Comparison of ENCODE assay signal across 1 cellular context in the genomic region with DNA sequence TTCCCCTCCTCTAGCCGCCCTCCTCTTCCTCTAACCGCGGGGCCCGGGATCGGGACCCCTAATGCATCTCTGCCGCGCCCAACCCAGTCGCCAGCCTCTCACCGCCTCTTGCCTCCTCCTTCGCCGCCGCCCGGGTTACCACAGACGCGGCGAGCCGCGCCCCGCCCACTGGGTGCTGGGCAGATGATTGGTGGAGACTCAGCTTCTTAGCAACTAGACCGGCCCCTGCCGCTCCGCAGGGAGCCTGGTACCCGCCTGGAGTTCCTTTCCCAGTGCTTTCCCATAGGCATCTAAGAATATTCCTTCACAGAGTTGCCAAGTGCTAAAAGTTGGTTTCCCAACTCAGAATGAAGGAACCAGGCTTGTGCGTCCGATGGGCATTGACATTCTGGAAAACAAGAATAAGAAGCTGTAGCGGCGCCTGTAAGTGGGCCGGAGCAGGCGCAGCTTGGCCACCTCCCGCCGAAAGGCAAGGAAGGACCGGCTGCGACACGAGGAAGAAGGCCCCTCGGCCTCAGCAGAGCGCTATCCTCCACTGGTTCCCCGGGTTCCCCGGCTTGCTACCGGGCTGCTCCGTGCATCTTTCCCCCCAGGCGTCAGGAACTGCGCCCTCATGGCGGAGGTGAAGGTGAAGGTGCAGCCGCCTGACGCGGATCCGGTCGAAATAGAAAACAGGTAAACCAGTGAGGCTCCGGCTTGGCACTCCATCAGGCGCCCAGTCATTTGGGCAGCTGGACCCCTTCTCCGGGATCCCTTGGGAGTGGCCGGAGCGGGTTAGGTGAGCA.
A peak's percentile ranks its signal among the peaks of the same experiment; 100 is the strongest.
TF ChIP-seq lines count a peak whose summit lies in the region.

A gene (minus strand): TSS at position 137 of the 785 bp plus-strand sequence. CDS start 1,672 bp downstream, outside the sequence.
A gene with protein sequence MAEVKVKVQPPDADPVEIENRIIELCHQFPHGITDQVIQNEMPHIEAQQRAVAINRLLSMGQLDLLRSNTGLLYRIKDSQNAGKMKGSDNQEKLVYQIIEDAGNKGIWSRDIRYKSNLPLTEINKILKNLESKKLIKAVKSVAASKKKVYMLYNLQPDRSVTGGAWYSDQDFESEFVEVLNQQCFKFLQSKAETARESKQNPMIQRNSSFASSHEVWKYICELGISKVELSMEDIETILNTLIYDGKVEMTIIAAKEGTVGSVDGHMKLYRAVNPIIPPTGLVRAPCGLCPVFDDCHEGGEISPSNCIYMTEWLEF (plus strand): TSS at position 497 of the 785 bp plus-strand sequence. CDS start 117 bp downstream, at position 614.

TF ChIP-seq in K562, 482 proteins besides CTCF, POLR2A, EP300 and RAD21 (continued from another document and continues in another):
- TF ChIP-seq, protein P1, sequence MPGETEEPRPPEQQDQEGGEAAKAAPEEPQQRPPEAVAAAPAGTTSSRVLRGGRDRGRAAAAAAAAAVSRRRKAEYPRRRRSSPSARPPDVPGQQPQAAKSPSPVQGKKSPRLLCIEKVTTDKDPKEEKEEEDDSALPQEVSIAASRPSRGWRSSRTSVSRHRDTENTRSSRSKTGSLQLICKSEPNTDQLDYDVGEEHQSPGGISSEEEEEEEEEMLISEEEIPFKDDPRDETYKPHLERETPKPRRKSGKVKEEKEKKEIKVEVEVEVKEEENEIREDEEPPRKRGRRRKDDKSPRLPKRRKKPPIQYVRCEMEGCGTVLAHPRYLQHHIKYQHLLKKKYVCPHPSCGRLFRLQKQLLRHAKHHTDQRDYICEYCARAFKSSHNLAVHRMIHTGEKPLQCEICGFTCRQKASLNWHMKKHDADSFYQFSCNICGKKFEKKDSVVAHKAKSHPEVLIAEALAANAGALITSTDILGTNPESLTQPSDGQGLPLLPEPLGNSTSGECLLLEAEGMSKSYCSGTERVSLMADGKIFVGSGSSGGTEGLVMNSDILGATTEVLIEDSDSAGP (CRISPR knock-in tag; IDR thresholded peaks at IDR 0.05), result no peak
- TF ChIP-seq NFE2L1 (tag; IDR thresholded peaks at IDR 0.05; ENCODE audit: borderline replicate concordance, low read depth) (no peak), RAD51 (IDR thresholded peaks at IDR 0.05; ENCODE audit: borderline replicate concordance, low read depth) (no peak), XRCC5 (IDR thresholded peaks at IDR 0.05; ENCODE audit: low read depth, low read length) (peak; percentile 78; the same call in 1 of the 2 replicates), CBX8 (IDR thresholded peaks at IDR 0.05; ENCODE audit: borderline replicate concordance, extremely low read depth, low read depth, low read length, poor library complexity, severe bottlenecking) (no peak), MXI1 (IDR thresholded peaks at IDR 0.05; ENCODE audit: low read depth, low read length) (no peak), ZNF311 (CRISPR knock-in tag; IDR thresholded peaks at IDR 0.05) (no peak), ELF2 (CRISPR knock-in tag; IDR thresholded peaks at IDR 0.05) (no peak), EGR1 (conservative IDR thresholded peaks at IDR 0.05) (0 out of 2 replicates have a peak, but pooled peaks have one; percentile 14), MYC (IDR thresholded peaks at IDR 0.05; ENCODE audit: low read depth, low read length) (no peak), MYC (CRISPR knock-in tag; IDR thresholded peaks at IDR 0.05; ENCODE audit: borderline replicate concordance, low read depth) (no peak), ZKSCAN3 (CRISPR knock-in tag; IDR thresholded peaks at IDR 0.05) (no peak), DNMT1 (IDR thresholded peaks at IDR 0.05) (no peak), MAZ (CRISPR knock-in tag; conservative IDR thresholded peaks at IDR 0.05 in 1 of 2, IDR thresholded peaks at IDR 0.05 in 1 of 2) (peak in 1 of 2 experiments; percentile 21; a peak in 1 of 4 replicates), NCOA4 (IDR thresholded peaks at IDR 0.05; ENCODE audit: partially characterized antibody) (no peak), ZNF75A (CRISPR knock-in tag; IDR thresholded peaks at IDR 0.05) (no peak), SPI1 (IDR thresholded peaks at IDR 0.05; ENCODE audit: borderline replicate concordance, low read depth, low read length) (0 out of 2 replicates have a peak, but pooled peaks have one; percentile 18), HDAC2 (IDR thresholded peaks at IDR 0.05) (no peak), KAT8 (IDR thresholded peaks at IDR 0.05; ENCODE audit: low read depth) (no peak), CBX2 (IDR thresholded peaks at IDR 0.05; ENCODE audit: insufficient read depth, low read length, poor library complexity, severe bottlenecking) (no peak), BCL6 (CRISPR knock-in tag; IDR thresholded peaks at IDR 0.05) (no peak), HIVEP1 (CRISPR knock-in tag; IDR thresholded peaks at IDR 0.05) (no peak), ZNF146 (CRISPR knock-in tag; IDR thresholded peaks at IDR 0.05; ENCODE audit: unreplicated experiment) (no peak), TCF7 (IDR thresholded peaks at IDR 0.05; ENCODE audit: borderline replicate concordance) (no peak), CBFA2T2 (conservative IDR thresholded peaks at IDR 0.05) (no peak), POLR2AphosphoS5 (IDR thresholded peaks at IDR 0.05; ENCODE audit: control insufficient read depth, insufficient read depth, low read depth, low read length) (peak; percentile 54; the same call in 1 of the 2 replicates), EP400 (IDR thresholded peaks at IDR 0.05) (peak; percentile 66), TCF3 (CRISPR knock-in tag; IDR thresholded peaks at IDR 0.05) (no peak), ZNF253 (CRISPR knock-in tag; conservative IDR thresholded peaks at IDR 0.05) (no peak), EHMT2 (IDR thresholded peaks at IDR 0.05) (no peak), EZH2 (IDR thresholded peaks at IDR 0.05; ENCODE audit: borderline replicate concordance, low read depth, low read length) (no peak), ZFPM2 (CRISPR knock-in tag; IDR thresholded peaks at IDR 0.05) (no peak), JUN (IDR thresholded peaks at IDR 0.05; ENCODE audit: borderline replicate concordance, low read depth, low read length) (peak; percentile 7; the same call in 1 of the 2 replicates), JUN (CRISPR knock-in tag; IDR thresholded peaks at IDR 0.05; ENCODE audit: borderline replicate concordance) (no peak), HMGN3 (IDR thresholded peaks at IDR 0.05; ENCODE audit: borderline replicate concordance, extremely low read depth, insufficient read length, low read depth, low read length) (no peak), WHSC1 (IDR thresholded peaks at IDR 0.05; ENCODE audit: low read length) (no peak), EWSR1 (IDR thresholded peaks at IDR 0.05; ENCODE audit: borderline replicate concordance, low read depth, partially characterized antibody) (no peak)
- TF ChIP-seq, protein P2, sequence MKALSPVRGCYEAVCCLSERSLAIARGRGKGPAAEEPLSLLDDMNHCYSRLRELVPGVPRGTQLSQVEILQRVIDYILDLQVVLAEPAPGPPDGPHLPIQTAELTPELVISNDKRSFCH (CRISPR knock-in tag; IDR thresholded peaks at IDR 0.05), result no peak
- TF ChIP-seq, protein P2 (tag; IDR thresholded peaks at IDR 0.05), result 0 out of 2 replicates have a peak, but pooled peaks have one; percentile 42
- TF ChIP-seq, protein P3, sequence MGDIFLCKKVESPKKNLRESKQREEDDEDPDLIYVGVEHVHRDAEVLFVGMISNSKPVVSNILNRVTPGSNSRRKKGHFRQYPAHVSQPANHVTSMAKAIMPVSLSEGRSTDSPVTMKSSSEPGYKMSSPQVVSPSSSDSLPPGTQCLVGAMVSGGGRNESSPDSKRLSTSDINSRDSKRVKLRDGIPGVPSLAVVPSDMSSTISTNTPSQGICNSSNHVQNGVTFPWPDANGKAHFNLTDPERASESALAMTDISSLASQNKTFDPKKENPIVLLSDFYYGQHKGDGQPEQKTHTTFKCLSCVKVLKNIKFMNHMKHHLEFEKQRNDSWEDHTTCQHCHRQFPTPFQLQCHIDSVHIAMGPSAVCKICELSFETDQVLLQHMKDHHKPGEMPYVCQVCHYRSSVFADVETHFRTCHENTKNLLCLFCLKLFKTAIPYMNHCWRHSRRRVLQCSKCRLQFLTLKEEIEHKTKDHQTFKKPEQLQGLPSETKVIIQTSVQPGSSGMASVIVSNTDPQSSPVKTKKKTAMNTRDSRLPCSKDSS (IDR thresholded peaks at IDR 0.05; ENCODE audit: low read depth, partially characterized antibody), result no peak
- TF ChIP-seq, protein P4, sequence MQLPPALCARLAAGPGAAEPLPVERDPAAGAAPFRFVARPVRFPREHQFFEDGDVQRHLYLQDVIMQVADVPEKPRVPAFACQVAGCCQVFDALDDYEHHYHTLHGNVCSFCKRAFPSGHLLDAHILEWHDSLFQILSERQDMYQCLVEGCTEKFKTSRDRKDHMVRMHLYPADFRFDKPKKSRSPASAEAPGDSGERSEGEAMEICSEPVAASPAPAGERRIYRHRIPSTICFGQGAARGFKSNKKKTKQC (CRISPR knock-in tag; IDR thresholded peaks at IDR 0.05), result 0 out of 2 replicates have a peak, but pooled peaks have one; percentile 40
- TF ChIP-seq, protein P5, sequence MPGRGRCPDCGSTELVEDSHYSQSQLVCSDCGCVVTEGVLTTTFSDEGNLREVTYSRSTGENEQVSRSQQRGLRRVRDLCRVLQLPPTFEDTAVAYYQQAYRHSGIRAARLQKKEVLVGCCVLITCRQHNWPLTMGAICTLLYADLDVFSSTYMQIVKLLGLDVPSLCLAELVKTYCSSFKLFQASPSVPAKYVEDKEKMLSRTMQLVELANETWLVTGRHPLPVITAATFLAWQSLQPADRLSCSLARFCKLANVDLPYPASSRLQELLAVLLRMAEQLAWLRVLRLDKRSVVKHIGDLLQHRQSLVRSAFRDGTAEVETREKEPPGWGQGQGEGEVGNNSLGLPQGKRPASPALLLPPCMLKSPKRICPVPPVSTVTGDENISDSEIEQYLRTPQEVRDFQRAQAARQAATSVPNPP (IDR thresholded peaks at IDR 0.05; ENCODE audit: borderline replicate concordance, insufficient read depth, insufficient read length), result no peak
- TF ChIP-seq, protein P6, sequence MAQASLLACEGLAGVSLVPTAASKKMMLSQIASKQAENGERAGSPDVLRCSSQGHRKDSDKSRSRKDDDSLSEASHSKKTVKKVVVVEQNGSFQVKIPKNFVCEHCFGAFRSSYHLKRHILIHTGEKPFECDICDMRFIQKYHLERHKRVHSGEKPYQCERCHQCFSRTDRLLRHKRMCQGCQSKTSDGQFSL (CRISPR knock-in tag; IDR thresholded peaks at IDR 0.05), result no peak
- TF ChIP-seq, protein P6 (tag; IDR thresholded peaks at IDR 0.05), result no peak
- TF ChIP-seq, protein P7, sequence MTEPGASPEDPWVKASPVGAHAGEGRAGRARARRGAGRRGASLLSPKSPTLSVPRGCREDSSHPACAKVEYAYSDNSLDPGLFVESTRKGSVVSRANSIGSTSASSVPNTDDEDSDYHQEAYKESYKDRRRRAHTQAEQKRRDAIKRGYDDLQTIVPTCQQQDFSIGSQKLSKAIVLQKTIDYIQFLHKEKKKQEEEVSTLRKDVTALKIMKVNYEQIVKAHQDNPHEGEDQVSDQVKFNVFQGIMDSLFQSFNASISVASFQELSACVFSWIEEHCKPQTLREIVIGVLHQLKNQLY (CRISPR knock-in tag; conservative IDR thresholded peaks at IDR 0.05), result no peak
- TF ChIP-seq, protein P8, sequence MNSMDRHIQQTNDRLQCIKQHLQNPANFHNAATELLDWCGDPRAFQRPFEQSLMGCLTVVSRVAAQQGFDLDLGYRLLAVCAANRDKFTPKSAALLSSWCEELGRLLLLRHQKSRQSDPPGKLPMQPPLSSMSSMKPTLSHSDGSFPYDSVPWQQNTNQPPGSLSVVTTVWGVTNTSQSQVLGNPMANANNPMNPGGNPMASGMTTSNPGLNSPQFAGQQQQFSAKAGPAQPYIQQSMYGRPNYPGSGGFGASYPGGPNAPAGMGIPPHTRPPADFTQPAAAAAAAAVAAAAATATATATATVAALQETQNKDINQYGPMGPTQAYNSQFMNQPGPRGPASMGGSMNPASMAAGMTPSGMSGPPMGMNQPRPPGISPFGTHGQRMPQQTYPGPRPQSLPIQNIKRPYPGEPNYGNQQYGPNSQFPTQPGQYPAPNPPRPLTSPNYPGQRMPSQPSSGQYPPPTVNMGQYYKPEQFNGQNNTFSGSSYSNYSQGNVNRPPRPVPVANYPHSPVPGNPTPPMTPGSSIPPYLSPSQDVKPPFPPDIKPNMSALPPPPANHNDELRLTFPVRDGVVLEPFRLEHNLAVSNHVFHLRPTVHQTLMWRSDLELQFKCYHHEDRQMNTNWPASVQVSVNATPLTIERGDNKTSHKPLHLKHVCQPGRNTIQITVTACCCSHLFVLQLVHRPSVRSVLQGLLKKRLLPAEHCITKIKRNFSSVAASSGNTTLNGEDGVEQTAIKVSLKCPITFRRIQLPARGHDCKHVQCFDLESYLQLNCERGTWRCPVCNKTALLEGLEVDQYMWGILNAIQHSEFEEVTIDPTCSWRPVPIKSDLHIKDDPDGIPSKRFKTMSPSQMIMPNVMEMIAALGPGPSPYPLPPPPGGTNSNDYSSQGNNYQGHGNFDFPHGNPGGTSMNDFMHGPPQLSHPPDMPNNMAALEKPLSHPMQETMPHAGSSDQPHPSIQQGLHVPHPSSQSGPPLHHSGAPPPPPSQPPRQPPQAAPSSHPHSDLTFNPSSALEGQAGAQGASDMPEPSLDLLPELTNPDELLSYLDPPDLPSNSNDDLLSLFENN (IDR thresholded peaks at IDR 0.05; ENCODE audit: low read depth in 2 of 2, low read length in 2 of 2), result no peak
- TF ChIP-seq, protein P9, sequence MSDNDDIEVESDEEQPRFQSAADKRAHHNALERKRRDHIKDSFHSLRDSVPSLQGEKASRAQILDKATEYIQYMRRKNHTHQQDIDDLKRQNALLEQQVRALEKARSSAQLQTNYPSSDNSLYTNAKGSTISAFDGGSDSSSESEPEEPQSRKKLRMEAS (CRISPR knock-in tag; IDR thresholded peaks at IDR 0.05), result no peak
- TF ChIP-seq, protein P10, sequence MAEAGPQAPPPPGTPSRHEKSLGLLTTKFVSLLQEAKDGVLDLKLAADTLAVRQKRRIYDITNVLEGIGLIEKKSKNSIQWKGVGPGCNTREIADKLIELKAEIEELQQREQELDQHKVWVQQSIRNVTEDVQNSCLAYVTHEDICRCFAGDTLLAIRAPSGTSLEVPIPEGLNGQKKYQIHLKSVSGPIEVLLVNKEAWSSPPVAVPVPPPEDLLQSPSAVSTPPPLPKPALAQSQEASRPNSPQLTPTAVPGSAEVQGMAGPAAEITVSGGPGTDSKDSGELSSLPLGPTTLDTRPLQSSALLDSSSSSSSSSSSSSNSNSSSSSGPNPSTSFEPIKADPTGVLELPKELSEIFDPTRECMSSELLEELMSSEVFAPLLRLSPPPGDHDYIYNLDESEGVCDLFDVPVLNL (CRISPR knock-in tag; IDR thresholded peaks at IDR 0.05; ENCODE audit: low read depth), result no peak
